Comparison of ENCODE assay signal across 12 cellular contexts in genomic region chr3:138113309-138113708, GRCh38. TPM values are rescaled to one million over a fixed set of nuclear protein-coding genes. Genes with fewer than 3 reads are reported as not detected.
DNase-seq lines count a peak whose midpoint lies in the region; ATAC-seq and TF ChIP-seq lines count a peak whose summit lies in the region.
"Had no signal": no experiment of that assay in that cellular context is flagged by ENCODE, and none has a peak within 500 bp of the region (broad histone marks: within the 10 kb centered on the region; RNA-seq: fewer than 3 reads in every experiment).

No MANE protein-coding gene starts in this region.

- H3K4ac ChIP-seq in mesenchymal stem cell (ENCODE audit: low read depth in 1 of 2, low read length in 2 of 2), result no peak overlapping the region

- no peak overlapping the region for H3K27ac ChIP-seq in AG04450 (ENCODE audit: low read depth, low read length)
- peak overlapping the region; percentile 98 for H3K27ac ChIP-seq in mesenchymal stem cell (ENCODE audit: low read length, poor library complexity, severe bottlenecking)
- H3K27ac ChIP-seq: SJCRH30 had no signal

- 61% methylated on average over 1 of the region's 1 CpG for WGBS in mesenchymal stem cell

- no peak overlapping the region for H2AFZ ChIP-seq in mesenchymal stem cell (ENCODE audit: low read depth, low read length)

- peak overlapping the region in 1 of 2 experiments; percentile 68 for H2BK12ac ChIP-seq in mesenchymal stem cell (ENCODE audit: low read length in 2 of 2)

- no peaks in the 10 kb centered on the region for H3K9me3 Mint-ChIP-seq in activated CD4-positive, alpha-beta T cell treated with anti-CD3 and anti-CD28 coated beads for 36 hours (ENCODE audit: low read depth)

- no peak overlapping the region for H3K23ac ChIP-seq in mesenchymal stem cell (ENCODE audit: low read length in 2 of 2)

- H3K36me3 Mint-ChIP-seq in activated CD4-positive, alpha-beta T cell treated with anti-CD3 and anti-CD28 coated beads for 36 hours (ENCODE audit: low read depth), result no peaks in the 10 kb centered on the region

- peaks cover 15% of the 10 kb centered on the region for H3K4me1 ChIP-seq in mesenchymal stem cell (ENCODE audit: control insufficient read depth, insufficient read depth, low read depth, low read length)
- H3K4me1 ChIP-seq: SJCRH30 had no signal

- H2AK5ac ChIP-seq in mesenchymal stem cell (ENCODE audit: low read length, severe bottlenecking), result peak overlapping the region; percentile 99

- CTCF ChIA-PET in AG04450 (lab: Charles Lee), result interaction anchor here (1.2 to 9.8 kb wide), 3 partner anchors 12 to 60 kb away, joined by 5 to 202 read pairs (median 9); no protein-coding TSS in a partner anchor
- CTCF ChIA-PET in activated CD4-positive, alpha-beta T cell treated with anti-CD3 and anti-CD28 coated beads for 36 hours (lab: Charles Lee), result interaction anchor here (0.6 to 1.9 kb wide), 2 partner anchors 16 to 47 kb away, joined by 3 to 5 read pairs; no protein-coding TSS in a partner anchor

- peaks cover 3 to 5% of the 10 kb centered on the region in 2 experiments for H3K36me3 ChIP-seq in mesenchymal stem cell (ENCODE audit: control insufficient read depth in 1 of 2, insufficient read depth in 2 of 2, low read depth in 1 of 2, low read length in 2 of 2)

- H3K27me3 ChIP-seq in AG04450 (ENCODE audit: control insufficient read depth, insufficient read depth, low read length), result no peaks in the 10 kb centered on the region
- no peaks in the 10 kb centered on the region for H3K27me3 ChIP-seq in mesenchymal stem cell (ENCODE audit: control insufficient read depth in 1 of 2, insufficient read depth in 1 of 2, low read length in 2 of 2)
- H3K27me3 ChIP-seq: SJCRH30 had no signal

- peaks cover 9% of the 10 kb centered on the region for H3K79me1 ChIP-seq in mesenchymal stem cell (replicated peaks; ENCODE audit: low read length, poor library complexity, severe bottlenecking)

- peak overlapping the region; percentile 64 for H3K4me2 ChIP-seq in mesenchymal stem cell (ENCODE audit: low read length, poor library complexity, severe bottlenecking)

- H2BK15ac ChIP-seq in mesenchymal stem cell (ENCODE audit: low read depth, poor library complexity, severe bottlenecking), result no peak overlapping the region

- no peak overlapping the region for H3K4me3 Mint-ChIP-seq in activated CD4-positive, alpha-beta T cell treated with anti-CD3 and anti-CD28 coated beads for 36 hours

- DNase-seq in AG04450 (ENCODE audit: low read depth, low spot score) (no peak), HK-2 (ENCODE audit: unreplicated experiment) (peak; percentile 71), astrocyte of the hippocampus (ENCODE audit: low read depth, low spot score) (peak; percentile 78), mesenchymal stem cell (peak; percentile 25), left colon (no peak), AG08395 (ENCODE audit: low spot score) (no peak)
- no peak for DNase-seq in activated CD4-positive, alpha-beta T cell treated with anti-CD3 and anti-CD28 coated beads for 36 hours
- DNase-seq: activated CD4-positive, alpha-beta T cell treated with anti-CD3 and anti-CD28 coated beads, Interleukin-2, amount 50 U/mL, for 4 hours; SJCRH30; small intestine had no signal

- peaks cover 4% of the 10 kb centered on the region for H3K4me1 Mint-ChIP-seq in activated CD4-positive, alpha-beta T cell treated with anti-CD3 and anti-CD28 coated beads for 36 hours

- peaks cover 29% of the 10 kb centered on the region for H3K27me3 Mint-ChIP-seq in activated CD4-positive, alpha-beta T cell treated with anti-CD3 and anti-CD28 coated beads for 36 hours

- no peak for TF ChIP-seq CTCF in AG04450 (IDR thresholded peaks at IDR 0.05; ENCODE audit: low read depth, low read length)

- H4K8ac ChIP-seq in mesenchymal stem cell (ENCODE audit: low read length), result no peak overlapping the region

- ATAC-seq in GM21619 (IDR thresholded peaks at IDR 0.05; ENCODE audit: unreplicated experiment), result no peak
- ATAC-seq in activated CD4-positive, alpha-beta T cell treated with anti-CD3 and anti-CD28 coated beads for 36 hours, result no peak
- no peak for ATAC-seq in left colon

- no peak overlapping the region for H3K14ac ChIP-seq in mesenchymal stem cell (ENCODE audit: low read length in 2 of 2)

- no peak overlapping the region for H2BK5ac ChIP-seq in mesenchymal stem cell (ENCODE audit: low read depth, low read length, poor library complexity, severe bottlenecking)

- no peak overlapping the region for H4K91ac ChIP-seq in mesenchymal stem cell (ENCODE audit: low read length)

- POLR2A ChIA-PET in AG04450 (lab: Yijun Ruan, JAX), result interaction anchor here (0.5 to 0.8 kb wide), 2 partner anchors 12 to 87 kb away, joined by 3 to 4 read pairs; no protein-coding TSS in a partner anchor
- POLR2A ChIA-PET in activated CD4-positive, alpha-beta T cell treated with anti-CD3 and anti-CD28 coated beads for 36 hours (lab: Charles Lee), result no interaction called here

- peak overlapping the region in 1 of 2 experiments; percentile 34 for H3K18ac ChIP-seq in mesenchymal stem cell (ENCODE audit: low read depth in 1 of 2, low read length in 2 of 2)

- H3K27ac Mint-ChIP-seq in activated CD4-positive, alpha-beta T cell treated with anti-CD3 and anti-CD28 coated beads for 36 hours, result no peak overlapping the region

- peak overlapping the region; percentile 90 for H3K9ac ChIP-seq in mesenchymal stem cell (ENCODE audit: low read length)

- H3K4me3 ChIP-seq in AG04450 (ENCODE audit: low read depth, low read length) (peak overlapping the region; percentile 20), mesenchymal stem cell (ENCODE audit: insufficient read depth in 1 of 2, low read depth in 1 of 2, low read length in 2 of 2) (no peak overlapping the region)
- H3K4me3 ChIP-seq: lung had no signal

- H2BK120ac ChIP-seq in mesenchymal stem cell (ENCODE audit: low read depth, low read length), result no peak overlapping the region

- intact Hi-C loops in activated CD4-positive, alpha-beta T cell treated with anti-CD3 and anti-CD28 coated beads for 36 hours (cut with DNase I, micrococcal nuclease), result no loop called here
- intact Hi-C loops in left colon (cut with DNase I, micrococcal nuclease), result no loop called here

- no peaks in the 10 kb centered on the region for H3K9me3 ChIP-seq in AG04450 (ENCODE audit: control insufficient read depth, insufficient read depth, low read length)
- no peaks in the 10 kb centered on the region for H3K9me3 ChIP-seq in mesenchymal stem cell (ENCODE audit: control insufficient read depth, low read length)
- H3K9me3 ChIP-seq: SJCRH30 had no signal

RNA-seq across cellular contexts. Expression of gene DZIP1L, which starts 2.1 kb away (rescaled TPM):
- 5.7 and 7.9 TPM in 2 replicates for polyA plus RNA-seq in AG04450 (2011; rRNA removed)
- 20.9 and 25.4 TPM in 2 replicates for polyA minus RNA-seq in AG04450 (2011; rRNA and poly(A)+ RNA removed)
- polyA plus RNA-seq in mesenchymal stem cell (2013, experiment 1 of 2), result 8.9 TPM
- 8.0 TPM for polyA plus RNA-seq in mesenchymal stem cell (2013, experiment 2 of 2)
- not detected for total RNA-seq in activated CD4-positive, alpha-beta T cell treated with anti-CD3 and anti-CD28 coated beads for 36 hours
- total RNA-seq in left colon, result 1 to 10 TPM; 1.6 to 3.5 TPM

RNA-seq across cellular contexts. Expression of gene A4GNT, which starts 18.9 kb away (rescaled TPM):
- not detected in 2 replicates for polyA plus RNA-seq in AG04450 (2011; rRNA removed)
- not detected in 2 replicates for polyA minus RNA-seq in AG04450 (2011; rRNA and poly(A)+ RNA removed)
- polyA plus RNA-seq in mesenchymal stem cell (2013, experiment 1 of 2), result not detected
- polyA plus RNA-seq in mesenchymal stem cell (2013, experiment 2 of 2), result not detected
- total RNA-seq in activated CD4-positive, alpha-beta T cell treated with anti-CD3 and anti-CD28 coated beads for 36 hours, result not detected
- not detected for total RNA-seq in left colon
- polyA plus RNA-seq: small intestine had no signal

Comparison
In these comparisons a context has a peak if more than half of its experiments do, and no peak if none do; other contexts are left out.
1. DNase-seq: peak in HK-2 (single experiment), astrocyte of the hippocampus (single experiment) and mesenchymal stem cell (single experiment); none in AG04450 (single experiment), activated CD4-positive, alpha-beta T cell treated with anti-CD3 and anti-CD28 coated beads for 36 hours (single experiment), left colon (0 of 2) and AG08395 (single experiment).